ENCODE assay signal across 19 cellular contexts in genomic region chr21:45476582-45476981, GRCh38.
A peak's percentile ranks its signal among the peaks of the same experiment; 100 is the strongest.
DNase-seq lines count a peak whose midpoint lies in the region; ATAC-seq and TF ChIP-seq lines count a peak whose summit lies in the region.
"Had no signal": no experiment of that assay in that cellular context is flagged by ENCODE, and none has a peak within 500 bp of the region (broad histone marks: within the 10 kb centered on the region; RNA-seq: fewer than 3 reads in every experiment).

No MANE protein-coding gene starts in this region.

- H3K36me3 Mint-ChIP-seq in CD4-positive, CD25-positive, alpha-beta regulatory T cell: no peaks in the 10 kb centered on the region
- H3K36me3 Mint-ChIP-seq in Caco-2 (ENCODE audit: insufficient read depth, unreplicated experiment): peaks cover 66% of the 10 kb centered on the region
- no peaks in the 10 kb centered on the region for H3K36me3 Mint-ChIP-seq in activated T-helper 1 cell treated with anti-CD3 and anti-CD28 coated beads, Interleukin-12 subunit alpha, Interleukin-12 subunit beta, Interleukin-2, Interleukin-4 antibody, amounts not matched to agents 30 ng/mL and 10 ng/mL and 1 ng/mL, durations not matched to agents 14 hours and 24 hours and 36 hours (ENCODE audit: low read depth)
- H3K36me3 Mint-ChIP-seq in naive B cell: no peaks in the 10 kb centered on the region

- peaks cover 17% of the 10 kb centered on the region for H3K4me1 ChIP-seq in CD4-positive, CD25-positive, alpha-beta regulatory T cell (ENCODE audit: control insufficient read depth, insufficient read depth, low read length, poor library complexity, severe bottlenecking)
- H3K4me1 ChIP-seq in Caco-2: peaks cover 13% of the 10 kb centered on the region

- H3K27me3 Mint-ChIP-seq in CD4-positive, CD25-positive, alpha-beta regulatory T cell: no peaks in the 10 kb centered on the region
- H3K27me3 Mint-ChIP-seq in Caco-2 (ENCODE audit: insufficient read depth, unreplicated experiment): no peaks in the 10 kb centered on the region
- no peaks in the 10 kb centered on the region for H3K27me3 Mint-ChIP-seq in activated T-helper 1 cell treated with anti-CD3 and anti-CD28 coated beads, Interleukin-12 subunit alpha, Interleukin-12 subunit beta, Interleukin-2, Interleukin-4 antibody, amounts not matched to agents 30 ng/mL and 10 ng/mL and 1 ng/mL, durations not matched to agents 14 hours and 24 hours and 36 hours (ENCODE audit: insufficient read depth)
- peaks cover 5 to 8% (median 7%) of the 10 kb centered on the region in 3 donors for H3K27me3 Mint-ChIP-seq in naive B cell

- ATAC-seq in CD4-positive, CD25-positive, alpha-beta regulatory T cell (ENCODE audit: low read depth in 2 of 2): no peak
- ATAC-seq in naive B cell (ENCODE audit: low read depth in 2 of 2) (no peak), GM18502 (IDR thresholded peaks at IDR 0.05; ENCODE audit: poor library complexity, unreplicated experiment) (no peak)
- ATAC-seq: left ventricle myocardium superior, SK-N-SH treated with all-trans-retinoic acid at 6 μM for 48 hours had no signal

- no peak for TF ChIP-seq CTCF in Caco-2 (IDR thresholded peaks at IDR 0.05; ENCODE audit: insufficient read depth in 1 of 2, low read depth in 1 of 2, low read length in 1 of 2, severe bottlenecking in 1 of 2, unreplicated experiment in 1 of 2)

- H3K27ac ChIP-seq in CD4-positive, CD25-positive, alpha-beta regulatory T cell (ENCODE audit: insufficient read depth, low read length, poor library complexity, severe bottlenecking): no peak overlapping the region
- H3K27ac ChIP-seq: GM23248 had no signal

- H3K27ac Mint-ChIP-seq in CD4-positive, CD25-positive, alpha-beta regulatory T cell: peak overlapping the region in 2 of 3 donors; percentile 51 to 88
- H3K27ac Mint-ChIP-seq in Caco-2 (ENCODE audit: unreplicated experiment) (peak overlapping the region; percentile 1), naive B cell (peak overlapping the region in 4 of 6 donors; percentile 2 to 81 (median 14))
- H3K27ac Mint-ChIP-seq in activated T-helper 1 cell treated with anti-CD3 and anti-CD28 coated beads, Interleukin-12 subunit alpha, Interleukin-12 subunit beta, Interleukin-2, Interleukin-4 antibody, amounts not matched to agents 30 ng/mL and 10 ng/mL and 1 ng/mL, durations not matched to agents 14 hours and 24 hours and 36 hours: peak overlapping the region; percentile 59

- H3K4me1 Mint-ChIP-seq in CD4-positive, CD25-positive, alpha-beta regulatory T cell: peaks cover 5 to 41% (median 20%) of the 10 kb centered on the region in 4 donors
- H3K4me1 Mint-ChIP-seq in Caco-2 (ENCODE audit: low read depth, unreplicated experiment) (peaks cover 16% of the 10 kb centered on the region), naive B cell (peaks cover 20 to 29% (median 24%) of the 10 kb centered on the region in 3 donors)
- H3K4me1 Mint-ChIP-seq in activated T-helper 1 cell treated with anti-CD3 and anti-CD28 coated beads, Interleukin-12 subunit alpha, Interleukin-12 subunit beta, Interleukin-2, Interleukin-4 antibody, amounts not matched to agents 30 ng/mL and 10 ng/mL and 1 ng/mL, durations not matched to agents 14 hours and 24 hours and 36 hours (ENCODE audit: low read depth): peaks cover 24% of the 10 kb centered on the region

- no peaks in the 10 kb centered on the region for H3K36me3 ChIP-seq in CD4-positive, CD25-positive, alpha-beta regulatory T cell (ENCODE audit: control insufficient read depth, insufficient read depth, low read length)
- H3K36me3 ChIP-seq in Caco-2 (ENCODE audit: control insufficient read depth, insufficient read depth, low read length): peaks cover 7% of the 10 kb centered on the region
- H3K36me3 ChIP-seq: MG63 had no signal

- H3K9me3 ChIP-seq in CD4-positive, CD25-positive, alpha-beta regulatory T cell (ENCODE audit: control insufficient read depth in 2 of 2, low read length in 2 of 2): no peaks in the 10 kb centered on the region
- no peaks in the 10 kb centered on the region for H3K9me3 ChIP-seq in Caco-2
- H3K9me3 ChIP-seq: MG63 had no signal

- H3K4me3 Mint-ChIP-seq in CD4-positive, CD25-positive, alpha-beta regulatory T cell: peak overlapping the region; percentile 23 to 84 (median 69)
- H3K4me3 Mint-ChIP-seq in Caco-2 (ENCODE audit: unreplicated experiment) (no peak overlapping the region), naive B cell (peak overlapping the region in 6 of 8 donors; percentile 5 to 80 (median 38))
- H3K4me3 Mint-ChIP-seq in activated T-helper 1 cell treated with anti-CD3 and anti-CD28 coated beads, Interleukin-12 subunit alpha, Interleukin-12 subunit beta, Interleukin-2, Interleukin-4 antibody, amounts not matched to agents 30 ng/mL and 10 ng/mL and 1 ng/mL, durations not matched to agents 14 hours and 24 hours and 36 hours: no peak overlapping the region

- BruUV-seq in Caco-2 (replicated peaks; lab: Mats Ljungman, UMichigan): no TSS peak

- no peak for DNase-seq in CD4-positive, CD25-positive, alpha-beta regulatory T cell
- DNase-seq in Caco-2: no peak
- no peak for DNase-seq in activated T-helper 1 cell treated with anti-CD3 and anti-CD28 coated beads, Interleukin-12 subunit alpha, Interleukin-12 subunit beta, Interleukin-2, Interleukin-4 antibody, amounts not matched to agents 30 ng/mL and 10 ng/mL and 1 ng/mL, durations not matched to agents 14 hours and 24 hours and 36 hours (ENCODE audit: low spot score)
- no peak for DNase-seq in naive B cell
- DNase-seq in DMS 273 (lab: John Stamatoyannopoulos, UW; ENCODE audit: unreplicated experiment): no peak
- no peak for DNase-seq in stimulated activated CD4-positive, alpha-beta T cell treated with anti-CD3 and anti-CD28 coated beads, Interleukin-4, amount 100 ng/mL, for 1 hour
- DNase-seq: activated T-cell treated with anti-CD3 and anti-CD28 coated beads, Interleukin-2, amount 50 U/mL, for 48 hours; amygdala; C1 segment of cervical spinal cord; DMS79 treated with DMSO at 0.1 percent for 48 hours; effector memory CD4-positive, alpha-beta T cell; GM23248; MG63; NCI-H146; NCI-H345; stimulated activated CD4-positive, alpha-beta T cell treated with anti-CD3 and anti-CD28 coated beads, Interleukin-4, amount 100 ng/mL, for 24 hours had no signal

- no peaks in the 10 kb centered on the region for H3K27me3 ChIP-seq in CD4-positive, CD25-positive, alpha-beta regulatory T cell (ENCODE audit: control insufficient read depth, insufficient read depth, low read length)
- H3K27me3 ChIP-seq in Caco-2 (replicated peaks; ENCODE audit: control insufficient read depth, insufficient read depth, low read length): no peaks in the 10 kb centered on the region
- H3K27me3 ChIP-seq: MG63 had no signal

- CTCF ChIA-PET in Caco-2 (lab: Charles Lee): no interaction called here

- POLR2A ChIA-PET in Caco-2 (lab: Charles Lee): no interaction called here

- intact Hi-C loops in Caco-2 (cut with micrococcal nuclease; ENCODE audit: unreplicated experiment): no loop called here
- intact Hi-C loops in activated T-helper 1 cell treated with anti-CD3 and anti-CD28 coated beads, Interleukin-12 subunit alpha, Interleukin-12 subunit beta, Interleukin-2, Interleukin-4 antibody, amounts not matched to agents 30 ng/mL and 10 ng/mL and 1 ng/mL, durations not matched to agents 14 hours and 24 hours and 36 hours (cut with micrococcal nuclease): no loop called here

- H3K4me3 ChIP-seq in CD4-positive, CD25-positive, alpha-beta regulatory T cell (ENCODE audit: low read depth, low read length): no peak overlapping the region
- H3K4me3 ChIP-seq in Caco-2 (ENCODE audit: low read depth, low read length): no peak overlapping the region
- H3K4me3 ChIP-seq: GM23248, MG63 had no signal

- no peaks in the 10 kb centered on the region for H3K9me3 Mint-ChIP-seq in CD4-positive, CD25-positive, alpha-beta regulatory T cell
- H3K9me3 Mint-ChIP-seq in Caco-2 (ENCODE audit: unreplicated experiment) (no peaks in the 10 kb centered on the region), naive B cell (peaks cover 0 to 5% (median 0%) of the 10 kb centered on the region in 7 donors)
- H3K9me3 Mint-ChIP-seq in activated T-helper 1 cell treated with anti-CD3 and anti-CD28 coated beads, Interleukin-12 subunit alpha, Interleukin-12 subunit beta, Interleukin-2, Interleukin-4 antibody, amounts not matched to agents 30 ng/mL and 10 ng/mL and 1 ng/mL, durations not matched to agents 14 hours and 24 hours and 36 hours: peaks cover 4% of the 10 kb centered on the region

Comparison
In these comparisons a context has a peak if more than half of its experiments do, and no peak if none do; other contexts are left out.
1. H3K27ac Mint-ChIP-seq: peak in every context shown above with its lines; median percentile 70 in CD4-positive, CD25-positive, alpha-beta regulatory T cell; 59 in activated T-helper 1 cell treated with anti-CD3 and anti-CD28 coated beads, Interleukin-12 subunit alpha, Interleukin-12 subunit beta, Interleukin-2, Interleukin-4 antibody, amounts not matched to agents 30 ng/mL and 10 ng/mL and 1 ng/mL, durations not matched to agents 14 hours and 24 hours and 36 hours; 14 in naive B cell; 1 in Caco-2.
2. H3K4me3 Mint-ChIP-seq: peak in CD4-positive, CD25-positive, alpha-beta regulatory T cell (4 of 4) and naive B cell (6 of 8); none in Caco-2 (single experiment) and activated T-helper 1 cell treated with anti-CD3 and anti-CD28 coated beads, Interleukin-12 subunit alpha, Interleukin-12 subunit beta, Interleukin-2, Interleukin-4 antibody, amounts not matched to agents 30 ng/mL and 10 ng/mL and 1 ng/mL, durations not matched to agents 14 hours and 24 hours and 36 hours (single experiment).